ENCODE assay signal across 8 cellular contexts in the genomic region with DNA sequence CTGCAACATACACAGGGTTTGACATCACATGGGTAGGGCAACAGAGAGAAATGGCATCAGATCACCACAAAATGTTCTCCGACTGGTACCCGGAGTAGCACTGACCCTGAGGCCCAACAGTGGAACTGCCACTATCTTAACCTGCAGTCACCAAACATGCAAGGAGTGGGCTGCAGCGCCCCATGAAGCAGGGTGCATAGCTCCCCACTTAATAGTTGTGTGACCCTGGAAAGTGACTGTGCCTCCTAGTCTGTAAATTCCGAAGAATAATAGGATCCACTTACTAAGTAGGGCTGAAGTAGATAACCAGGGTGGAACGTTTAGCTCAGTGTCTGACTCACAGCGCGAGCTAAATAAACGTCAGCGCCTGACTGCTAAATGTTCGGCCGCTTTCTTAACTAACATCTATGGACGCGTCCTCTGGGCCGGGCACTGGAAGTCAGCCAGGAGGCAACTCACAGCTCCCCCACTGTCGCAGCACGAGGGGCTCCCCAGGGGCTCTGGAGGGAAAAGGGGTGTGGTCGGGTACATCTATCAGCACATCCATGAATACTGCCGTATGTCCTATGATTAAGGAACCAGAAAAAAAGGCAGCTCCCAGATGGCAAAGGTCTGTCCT. TPM values are rescaled to one million over a fixed set of nuclear protein-coding genes. Genes with fewer than 3 reads are reported as not detected.
DNase-seq lines count a peak whose midpoint lies in the region; ATAC-seq and TF ChIP-seq lines count a peak whose summit lies in the region.

No MANE protein-coding gene starts in this region.

- peaks cover 0 to 30% of the 10 kb centered on the region in 2 donors for H3K36me3 ChIP-seq in gastroesophageal sphincter
- no peaks in the 10 kb centered on the region for H3K36me3 ChIP-seq in prostate gland

- DNase-seq in COLO829 (ENCODE audit: low spot score) (peak; percentile 26), HT1080 (ENCODE audit: low read depth) (peak; percentile 44), prostate gland (ENCODE audit: low spot score) (no peak), DMS 273 treated with DMSO at 0.1 percent for 48 hours (lab: John Stamatoyannopoulos, UW) (no peak), HuH-7 (ENCODE audit: low spot score) (no peak)
- DNase-seq in activated T-cell treated with anti-CD3 and anti-CD28 coated beads, Interleukin-2, amount 50 U/mL, for 48 hours: peak; percentile 32 to 41

- H3K27me3 ChIP-seq in gastroesophageal sphincter (no peaks in the 10 kb centered on the region), prostate gland (replicated peaks; ENCODE audit: insufficient read depth) (no peaks in the 10 kb centered on the region)

- intact Hi-C loops in prostate gland (cut with DNase I): no loop called here

- no peak for TF ChIP-seq POLR2A in gastroesophageal sphincter (IDR thresholded peaks at IDR 0.05)
- TF ChIP-seq POLR2A in prostate gland (IDR thresholded peaks at IDR 0.05): no peak

- H3K4me1 ChIP-seq in gastroesophageal sphincter: peaks cover 0 to 42% (median 19%) of the 10 kb centered on the region in 3 donors
- H3K4me1 ChIP-seq in prostate gland (replicated peaks): peaks cover 6% of the 10 kb centered on the region

- H3K9me3 ChIP-seq in gastroesophageal sphincter (no peaks in the 10 kb centered on the region), prostate gland (no peaks in the 10 kb centered on the region)

- ATAC-seq in gastroesophageal sphincter: no peak
- ATAC-seq in GM21390 (IDR thresholded peaks at IDR 0.05; ENCODE audit: unreplicated experiment): no peak

- WGBS in gastroesophageal sphincter (ENCODE audit: low coverage in 1 of 2), 2 donors: 43% methylated on average over 6 of the region's 18 CpGs; no CpG with 5 or more reads in 1 of the 2 donors
- 14% methylated on average over 18 of the region's 18 CpGs for WGBS in prostate gland

- TF ChIP-seq CTCF in gastroesophageal sphincter (IDR thresholded peaks at IDR 0.05) (no peak), prostate gland (IDR thresholded peaks at IDR 0.05) (no peak)

- peak overlapping the region; percentile 35 to 91 (median 84) for H3K27ac ChIP-seq in gastroesophageal sphincter
- peak overlapping the region; percentile 65 to 77 for H3K27ac ChIP-seq in prostate gland

- H3K4me3 ChIP-seq in gastroesophageal sphincter: peak overlapping the region; percentile 67 to 100
- peak overlapping the region; percentile 77 to 96 for H3K4me3 ChIP-seq in prostate gland

- TF ChIP-seq EP300 in gastroesophageal sphincter (IDR thresholded peaks at IDR 0.05): no peak

RNA-seq across cellular contexts. Expression of a gene that starts 0.8 kb away (rescaled TPM):
- total RNA-seq in HT1080 (2014; rRNA removed; shearing (Covaris generic)): 18.6 and 20.4 TPM in 2 replicates
- 16.8 and 24.4 TPM in 2 replicates for polyA plus RNA-seq in HT1080 (2015; cell fraction: cytosol; rRNA removed)
- 45.1 and 58.2 TPM in 2 replicates for polyA plus RNA-seq in HT1080 (2015; cell fraction: nucleus; rRNA removed)
- total RNA-seq in gastroesophageal sphincter (10 to 100 TPM; 13.7 to 34.4 (median 18.0) TPM), prostate gland (10 to 100 TPM; 14.9 to 39.5 TPM)

RNA-seq across cellular contexts. Expression of a gene that starts 29.4 kb away (rescaled TPM):
- total RNA-seq in HT1080 (2014; rRNA removed; shearing (Covaris generic)): not detected in 2 replicates
- 0.06 TPM in 1 of 2 replicates, not detected in the other for polyA plus RNA-seq in HT1080 (2015; cell fraction: cytosol; rRNA removed)
- polyA plus RNA-seq in HT1080 (2015; cell fraction: nucleus; rRNA removed): not detected in 2 replicates
- total RNA-seq in gastroesophageal sphincter: not detected
- total RNA-seq in prostate gland: not detected

RNA-seq across cellular contexts. Expression of a gene that starts 33.4 kb away (rescaled TPM):
- total RNA-seq in HT1080 (2014; rRNA removed; shearing (Covaris generic)): 617 and 803 TPM in 2 replicates
- polyA plus RNA-seq in HT1080 (2015; cell fraction: cytosol; rRNA removed): 296 and 343 TPM in 2 replicates
- 337 and 347 TPM in 2 replicates for polyA plus RNA-seq in HT1080 (2015; cell fraction: nucleus; rRNA removed)
- 100 to 1,000 TPM in 1 of 4 donors, 10 to 100 TPM in 3; 24.1 to 110 (median 51.9) TPM for total RNA-seq in gastroesophageal sphincter
- 100 to 1,000 TPM in 1 of 2 donors, 10 to 100 TPM in 1; 69.2 to 188 TPM for total RNA-seq in prostate gland

Comparison
In these comparisons a context has a peak if more than half of its experiments do, and no peak if none do; other contexts are left out.
1. DNase-seq: peak in COLO829 (single experiment), HT1080 (single experiment) and activated T-cell treated with anti-CD3 and anti-CD28 coated beads, Interleukin-2, amount 50 U/mL, for 48 hours (2 of 2); none in prostate gland (single experiment), DMS 273 treated with DMSO at 0.1 percent for 48 hours (single experiment) and HuH-7 (single experiment).